Comparison of ENCODE assay signal across 8 cellular contexts in genomic region chr13:34941436-34941834, GRCh38. TPM values are rescaled to one million over a fixed set of nuclear protein-coding genes. Genes with fewer than 3 reads are reported as not detected.
DNase-seq lines count a peak whose midpoint lies in the region; ATAC-seq and TF ChIP-seq lines count a peak whose summit lies in the region.

No MANE protein-coding gene starts in this region.

- no peak overlapping the region for H3K27ac Mint-ChIP-seq in central memory CD8-positive, alpha-beta T cell (ENCODE audit: low read depth)

- TF ChIP-seq POLR2A in GM18505 (IDR thresholded peaks at IDR 0.05; ENCODE audit: borderline replicate concordance, extremely low read depth, insufficient read depth, insufficient read length), result no peak

- H3K27me3 ChIP-seq in HUES48 (ENCODE audit: control insufficient read depth, insufficient read depth, low read length), result peaks cover 9% of the 10 kb centered on the region

- H3K9me3 ChIP-seq in HUES48 (ENCODE audit: control insufficient read depth, insufficient read depth, low read length) (no peaks in the 10 kb centered on the region), mesodermal cell (ENCODE audit: control insufficient read depth, low read length) (no peaks in the 10 kb centered on the region)

- ATAC-seq in central memory CD8-positive, alpha-beta T cell (replicated peaks; ENCODE audit: extremely low read depth, poor library complexity, severe bottlenecking), result no peak
- ATAC-seq in HG03439 (IDR thresholded peaks at IDR 0.05; ENCODE audit: unreplicated experiment), result no peak
- ATAC-seq in GM18505 (IDR thresholded peaks at IDR 0.05; ENCODE audit: unreplicated experiment), result no peak

- peak overlapping the region; percentile 73 for H3K4me3 Mint-ChIP-seq in central memory CD8-positive, alpha-beta T cell

- 60% methylated on average over 5 of the region's 13 CpGs; no CpG with 5 or more reads in 1 of the 2 experiments for WGBS in mesodermal cell (ENCODE audit: insufficient coverage in 2 of 2), 2 experiments

- no peak overlapping the region for H3K9ac ChIP-seq in HUES48 (ENCODE audit: low read depth, low read length)

- DNase-seq in central memory CD8-positive, alpha-beta T cell (ENCODE audit: low spot score in 2 of 2), result no peak
- DNase-seq in cortex of kidney (lab: John Stamatoyannopoulos, UW) (no peak), DMS79 (lab: John Stamatoyannopoulos, UW) (no peak)

- H3K27ac ChIP-seq in 22Rv1 (peak overlapping the region; percentile 56), HUES48 (ENCODE audit: low read depth, low read length) (peak overlapping the region; percentile 92), mesodermal cell (ENCODE audit: low read depth, low read length, severe bottlenecking) (no peak overlapping the region)

- TF ChIP-seq CTCF in 22Rv1 (IDR thresholded peaks at IDR 0.05), result no peak

- H3K36me3 Mint-ChIP-seq in central memory CD8-positive, alpha-beta T cell (ENCODE audit: insufficient read depth), result no peaks in the 10 kb centered on the region

- peaks cover 11% of the 10 kb centered on the region for H3K4me1 Mint-ChIP-seq in central memory CD8-positive, alpha-beta T cell

- peaks cover 31% of the 10 kb centered on the region for H3K27me3 Mint-ChIP-seq in central memory CD8-positive, alpha-beta T cell

- H3K4me1 ChIP-seq in HUES48 (ENCODE audit: control insufficient read depth, insufficient read depth, low read length) (peaks cover 34% of the 10 kb centered on the region), mesodermal cell (ENCODE audit: control insufficient read depth, insufficient read depth, low read length, poor library complexity, severe bottlenecking) (no peaks in the 10 kb centered on the region)

- H3K36me3 ChIP-seq in HUES48 (ENCODE audit: control insufficient read depth, insufficient read depth, low read length) (no peaks in the 10 kb centered on the region), mesodermal cell (ENCODE audit: control insufficient read depth, insufficient read depth, low read length) (no peaks in the 10 kb centered on the region)

- H3K9me3 Mint-ChIP-seq in central memory CD8-positive, alpha-beta T cell, result peaks cover 3% of the 10 kb centered on the region

- H3K4me3 ChIP-seq in HUES48 (ENCODE audit: low read depth, low read length) (peak overlapping the region; percentile 92), mesodermal cell (ENCODE audit: extremely low read depth, insufficient read depth, low read length, poor library complexity, severe bottlenecking) (peak overlapping the region; percentile 73)

RNA-seq across cellular contexts. Expression of gene NBEA, which starts 0.6 kb away (rescaled TPM):
- polyA plus RNA-seq in mesodermal cell (2013, experiment 1 of 2), result 7.6 TPM
- 6.7 TPM for polyA plus RNA-seq in mesodermal cell (2013, experiment 2 of 2)
